Comparison of ENCODE assay signal across 30 cellular contexts in genomic region chr2:1643220-1643619, GRCh38.
DNase-seq lines count a peak whose midpoint lies in the region; ATAC-seq and TF ChIP-seq lines count a peak whose summit lies in the region.
"Had no signal": no experiment of that assay in that cellular context is flagged by ENCODE, and none has a peak within 500 bp of the region (broad histone marks: within the 10 kb centered on the region; RNA-seq: fewer than 3 reads in every experiment).

No MANE protein-coding gene starts in this region.

- H3K27ac ChIP-seq in breast epithelium (no peak overlapping the region), endodermal cell (ENCODE audit: low read depth, low read length) (no peak overlapping the region), aorta (ENCODE audit: low read depth in 1 of 2, low read length in 2 of 2) (peak overlapping the region in 1 of 2 donors; percentile 14), brain microvascular endothelial cell (no peak overlapping the region)
- H3K27ac ChIP-seq: esophagus squamous epithelium, psoas muscle, testis had no signal

- H3K9me3 Mint-ChIP-seq in MCF 10A (ENCODE audit: unreplicated experiment) (no peaks in the 10 kb centered on the region), endodermal cell (no peaks in the 10 kb centered on the region), nephron progenitor cell (no peaks in the 10 kb centered on the region)
- H3K9me3 Mint-ChIP-seq: activated naive CD4-positive, alpha-beta T cell treated with anti-CD3 and anti-CD28 coated beads for 36 hours; natural killer cell treated with Interleukin-12 subunit alpha and Interleukin-12 subunit beta and Interleukin-15 and Interleukin-18, amount 100 ng/mL, for 72 hours had no signal

- no peak overlapping the region for H3K4me3 Mint-ChIP-seq in MCF 10A (ENCODE audit: unreplicated experiment)
- H3K4me3 Mint-ChIP-seq in endodermal cell = no peak overlapping the region
- no peak overlapping the region for H3K4me3 Mint-ChIP-seq in nephron progenitor cell
- H3K4me3 Mint-ChIP-seq: activated naive CD4-positive, alpha-beta T cell treated with anti-CD3 and anti-CD28 coated beads for 36 hours; activated T-cell treated with anti-CD3 and anti-CD28 coated beads, Interleukin-2, amount 50 U/mL, for 4 hours; B cell; natural killer cell treated with Interleukin-12 subunit alpha and Interleukin-12 subunit beta and Interleukin-15 and Interleukin-18, amount 100 ng/mL, for 72 hours; stimulated activated naive B cell treated with anti-CD40 and anti-IgM and Interleukin-4, amounts not matched to agents 10 μg/mL and 1 μg/mL and 100 μg/mL, for 72 hours had no signal

- H3K4me1 Mint-ChIP-seq in MCF 10A (ENCODE audit: insufficient read depth, unreplicated experiment) (no peaks in the 10 kb centered on the region), endodermal cell (peaks cover 13% of the 10 kb centered on the region), nephron progenitor cell (peaks cover 28% of the 10 kb centered on the region)
- H3K4me1 Mint-ChIP-seq: B cell; stimulated activated naive B cell treated with anti-CD40 and anti-IgM and Interleukin-4, amounts not matched to agents 10 μg/mL and 1 μg/mL and 100 μg/mL, for 72 hours had no signal

- TF ChIP-seq POLR2A in breast epithelium (IDR thresholded peaks at IDR 0.05) = no peak

- H3K27me3 Mint-ChIP-seq in MCF 10A (ENCODE audit: insufficient read depth, unreplicated experiment) (no peaks in the 10 kb centered on the region), endodermal cell (ENCODE audit: insufficient read depth) (no peaks in the 10 kb centered on the region), nephron progenitor cell (ENCODE audit: low read depth, poor library complexity) (no peaks in the 10 kb centered on the region)
- H3K27me3 Mint-ChIP-seq: B cell; natural killer cell treated with Interleukin-12 subunit alpha and Interleukin-12 subunit beta and Interleukin-15 and Interleukin-18, amount 100 ng/mL, for 72 hours; stimulated activated naive B cell treated with anti-CD40 and anti-IgM and Interleukin-4, amounts not matched to agents 10 μg/mL and 1 μg/mL and 100 μg/mL, for 72 hours had no signal

- no peak overlapping the region for H3K4me3 ChIP-seq in breast epithelium
- no peak overlapping the region for H3K4me3 ChIP-seq in endodermal cell (ENCODE audit: low read length)
- H3K4me3 ChIP-seq in aorta (ENCODE audit: low read length in 2 of 2) = no peak overlapping the region
- H3K4me3 ChIP-seq in MG63 = no peak overlapping the region
- H3K4me3 ChIP-seq in brain microvascular endothelial cell (ENCODE audit: low read depth, low read length) = no peak overlapping the region
- H3K4me3 ChIP-seq: esophagus squamous epithelium, psoas muscle, testis had no signal

- H3K9ac ChIP-seq in endodermal cell (ENCODE audit: extremely low read depth, low read length, poor library complexity, severe bottlenecking) = no peak overlapping the region

- no peak for TF ChIP-seq CTCF in MCF 10A (IDR thresholded peaks at IDR 0.05; ENCODE audit: unreplicated experiment)
- no peak for TF ChIP-seq CTCF in breast epithelium (IDR thresholded peaks at IDR 0.05)
- TF ChIP-seq CTCF in endodermal cell (conservative IDR thresholded peaks at IDR 0.05) = no peak
- TF ChIP-seq CTCF in nephron progenitor cell (IDR thresholded peaks at IDR 0.05) = no peak
- TF ChIP-seq CTCF in brain microvascular endothelial cell (IDR thresholded peaks at IDR 0.05; ENCODE audit: low read depth, low read length, missing control alignments) = no peak

- no peaks in the 10 kb centered on the region for H3K9me3 ChIP-seq in breast epithelium
- no peaks in the 10 kb centered on the region for H3K9me3 ChIP-seq in endodermal cell (ENCODE audit: control insufficient read depth, low read length)
- no peaks in the 10 kb centered on the region for H3K9me3 ChIP-seq in aorta (ENCODE audit: control insufficient read depth, low read length)
- no peaks in the 10 kb centered on the region for H3K9me3 ChIP-seq in MG63
- H3K9me3 ChIP-seq: esophagus squamous epithelium, psoas muscle, testis had no signal

- ATAC-seq in aorta (ENCODE audit: low FRiP score) = peak; percentile 19
- ATAC-seq: activated CD4-positive, CD25-positive, alpha-beta regulatory T cell treated with anti-CD3 and anti-CD28 coated beads, Interleukin-2, amount 50 U/mL, for 24 hours; activated T-cell treated with anti-CD3 and anti-CD28 coated beads, Interleukin-2, amount 50 U/mL, for 4 hours; natural killer cell treated with Interleukin-12 subunit alpha and Interleukin-12 subunit beta and Interleukin-15 and Interleukin-18, amount 100 ng/mL, for 72 hours; psoas muscle; stimulated activated naive B cell treated with anti-CD40 and anti-IgM and Interleukin-4, amounts not matched to agents 10 μg/mL and 1 μg/mL and 100 μg/mL, for 72 hours had no signal

- H3K27me3 ChIP-seq in breast epithelium (no peaks in the 10 kb centered on the region), endodermal cell (ENCODE audit: control insufficient read depth, insufficient read depth, low read length, poor library complexity, severe bottlenecking) (no peaks in the 10 kb centered on the region), aorta (ENCODE audit: control insufficient read depth in 1 of 2, insufficient read depth in 2 of 2, low read length in 1 of 2) (no peaks in the 10 kb centered on the region), MG63 (no peaks in the 10 kb centered on the region), brain microvascular endothelial cell (replicated peaks) (no peaks in the 10 kb centered on the region)
- H3K27me3 ChIP-seq: esophagus squamous epithelium, testis had no signal

- H3K36me3 Mint-ChIP-seq in MCF 10A (ENCODE audit: insufficient read depth, unreplicated experiment) (peaks cover 77% of the 10 kb centered on the region), endodermal cell (ENCODE audit: low read depth) (peaks cover 59% of the 10 kb centered on the region), nephron progenitor cell (ENCODE audit: low read depth) (peaks cover 58% of the 10 kb centered on the region)
- H3K36me3 Mint-ChIP-seq: natural killer cell treated with Interleukin-12 subunit alpha and Interleukin-12 subunit beta and Interleukin-15 and Interleukin-18, amount 100 ng/mL, for 72 hours had no signal

- 97 to 98% methylated on average over 12 to 17 of the region's 17 CpGs for WGBS in endodermal cell (ENCODE audit: insufficient coverage in 1 of 2, insufficient read length in 1 of 2), 2 experiments
- 14 to 18% methylated on average over 17 of the region's 17 CpGs for WGBS in aorta, 2 donors

- intact Hi-C loops in MCF 10A (cut with micrococcal nuclease) = no loop called here
- intact Hi-C loops in breast epithelium (cut with DNase I; ENCODE audit: low total_unique reads) = no loop called here
- intact Hi-C loops in aorta (cut with DNase I) = no loop called here

- CTCF ChIA-PET in MCF 10A (lab: Yijun Ruan, JAX) = interaction anchor here (1.3 kb wide), 1 partner anchor 21 kb away, joined by 3 read pairs; no protein-coding TSS in a partner anchor

- H3K36me3 ChIP-seq in breast epithelium (no peaks in the 10 kb centered on the region), endodermal cell (ENCODE audit: control insufficient read depth, insufficient read depth, low read length) (peaks cover 71% of the 10 kb centered on the region), aorta (ENCODE audit: control insufficient read depth in 1 of 2, insufficient read depth in 2 of 2, low read length in 1 of 2) (peaks cover 0 to 2% of the 10 kb centered on the region in 2 donors), MG63 (peaks cover 91% of the 10 kb centered on the region), brain microvascular endothelial cell (replicated peaks) (peaks cover 48% of the 10 kb centered on the region)

- BruUV-seq in MCF 10A (replicated peaks; lab: Mats Ljungman, UMichigan) = no TSS peak

- in situ Hi-C loops in brain microvascular endothelial cell (cut with HindIII; ENCODE audit: low pct_ligation_motif_present, low sequenced_read_pairs) = no loop called here

- POLR2A ChIA-PET in MCF 10A (lab: Yijun Ruan, JAX) = interaction anchor here (1.0 to 1.7 kb wide), 2 partner anchors 9 kb away, joined by 4 read pairs; no protein-coding TSS in a partner anchor

- H3K27ac Mint-ChIP-seq in MCF 10A (ENCODE audit: low read depth, unreplicated experiment) (peak overlapping the region; percentile 23), endodermal cell (peak overlapping the region; percentile 52), nephron progenitor cell (peak overlapping the region; percentile 90)
- H3K27ac Mint-ChIP-seq: activated naive CD4-positive, alpha-beta T cell treated with anti-CD3 and anti-CD28 coated beads for 36 hours; B cell; natural killer cell treated with Interleukin-12 subunit alpha and Interleukin-12 subunit beta and Interleukin-15 and Interleukin-18, amount 100 ng/mL, for 72 hours; stimulated activated naive B cell treated with anti-CD40 and anti-IgM and Interleukin-4, amounts not matched to agents 10 μg/mL and 1 μg/mL and 100 μg/mL, for 72 hours had no signal

- H3K4me1 ChIP-seq in breast epithelium = no peaks in the 10 kb centered on the region
- H3K4me1 ChIP-seq in endodermal cell (ENCODE audit: control insufficient read depth, insufficient read depth, low read length) = peaks cover 3% of the 10 kb centered on the region
- H3K4me1 ChIP-seq in aorta (ENCODE audit: control insufficient read depth in 1 of 2, insufficient read depth in 2 of 2, low read length in 2 of 2) = no peaks in the 10 kb centered on the region
- H3K4me1 ChIP-seq: esophagus squamous epithelium, psoas muscle, testis had no signal

- no peak for DNase-seq in MCF 10A (ENCODE audit: unreplicated experiment)
- no peak for DNase-seq in breast epithelium (ENCODE audit: low spot score in 2 of 2)
- no peak for DNase-seq in endodermal cell
- no peak for DNase-seq in nephron progenitor cell
- DNase-seq in aorta = peak in 1 of 2 donors; percentile 50
- DNase-seq in MG63 = no peak
- no peak for DNase-seq in brain microvascular endothelial cell
- DNase-seq in SHP77 (lab: John Stamatoyannopoulos, UW) = no peak
- DNase-seq: 8988T; activated naive CD4-positive, alpha-beta T cell treated with anti-CD3 and anti-CD28 coated beads for 36 hours; activated T-cell treated with anti-CD3 and anti-CD28 coated beads, Interleukin-2, amount 50 U/mL, for 4 hours; amygdala; COR-L47; DND-41; effector CD4-positive, alpha-beta T cell; esophagus squamous epithelium; kidney glomerular epithelial cell; MM.1S; NCI-H1436; NCI-H510A treated with DMSO at 0.1 percent for 48 hours; NK-92 treated with Interleukin-12 subunit alpha and Interleukin-12 subunit beta, amount 100 ng/mL, for 24 hours; RPMI8226; small intestine; stimulated activated naive B cell treated with anti-CD40 and anti-IgM and Interleukin-4, amounts not matched to agents 10 μg/mL and 1 μg/mL and 100 μg/mL, for 72 hours; T1000; testis had no signal

Comparison
In these comparisons a context has a peak if more than half of its experiments do, and no peak if none do; other contexts are left out.
1. H3K27ac Mint-ChIP-seq: peak in every context shown above with its lines; median percentile 90 in nephron progenitor cell; 52 in endodermal cell; 23 in MCF 10A.